In the genomic region with DNA sequence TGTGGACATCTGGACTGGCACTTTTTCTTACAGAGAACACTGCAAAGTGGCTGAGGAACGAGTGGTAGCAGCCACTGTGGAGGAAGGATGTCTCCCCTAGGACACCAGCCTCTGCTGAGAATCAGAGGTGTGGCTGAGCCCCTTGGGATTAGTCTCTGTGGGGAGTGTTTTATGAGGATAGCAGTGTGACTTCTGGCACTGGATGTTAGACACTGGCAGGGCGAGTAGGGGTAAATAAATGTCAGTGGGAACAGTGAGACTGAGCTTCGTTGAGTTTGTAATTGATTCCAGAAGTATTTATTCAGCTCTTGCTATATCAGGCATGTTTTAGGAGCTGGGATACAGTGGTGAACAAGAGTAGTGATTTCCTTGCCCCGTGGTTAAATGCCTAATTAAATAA, we compare ENCODE assay signal across 19 cellular contexts.
DNase-seq lines count a peak whose midpoint lies in the region; ATAC-seq and TF ChIP-seq lines count a peak whose summit lies in the region.
"Had no signal": no experiment of that assay in that cellular context is flagged by ENCODE, and none has a peak within 500 bp of the region (broad histone marks: within the 10 kb centered on the region; RNA-seq: fewer than 3 reads in every experiment).

No MANE protein-coding gene starts in this region.

- TF ChIP-seq CTCF in AG10803 (conservative IDR thresholded peaks at IDR 0.05; ENCODE audit: low read length), result no peak
- no peak for TF ChIP-seq CTCF in brain microvascular endothelial cell (IDR thresholded peaks at IDR 0.05; ENCODE audit: low read depth, low read length, missing control alignments)

- intact Hi-C loops in left colon (cut with DNase I, micrococcal nuclease), result no loop called here

- H3K27ac ChIP-seq in SK-N-MC (no peak overlapping the region; the same call in 1 of the 2 replicates), brain microvascular endothelial cell (no peak overlapping the region)
- H3K27ac ChIP-seq: foreskin keratinocyte, right lobe of liver had no signal

- H3K4me3 ChIP-seq in AG10803 (ENCODE audit: low read length) (no peak overlapping the region), SK-N-MC (peak overlapping the region; percentile 41), brain microvascular endothelial cell (ENCODE audit: low read depth, low read length) (no peak overlapping the region)
- H3K4me3 ChIP-seq: mucosa of descending colon, right lobe of liver had no signal

- peak; percentile 25 for ATAC-seq in left colon
- ATAC-seq: left lobe of liver, mucosa of descending colon, right lobe of liver had no signal

- H3K27me3 ChIP-seq in brain microvascular endothelial cell (replicated peaks), result no peaks in the 10 kb centered on the region
- H3K27me3 ChIP-seq: BE2C, foreskin keratinocyte, right lobe of liver had no signal

- H3K36me3 ChIP-seq in SK-N-MC (ENCODE audit: insufficient read depth, low read length) (peaks cover 23% of the 10 kb centered on the region), brain microvascular endothelial cell (replicated peaks) (no peaks in the 10 kb centered on the region)
- H3K36me3 ChIP-seq: right lobe of liver had no signal

- in situ Hi-C loops in brain microvascular endothelial cell (cut with HindIII; ENCODE audit: low pct_ligation_motif_present, low sequenced_read_pairs), result no loop called here

- H3K9ac ChIP-seq in SK-N-MC (ENCODE audit: insufficient read length), result no peak overlapping the region

- DNase-seq in AG10803 (ENCODE audit: low read depth), result peak; percentile 56
- peak; percentile 67 for DNase-seq in DMS153 (lab: John Stamatoyannopoulos, UW)
- DNase-seq in SK-N-MC (ENCODE audit: low read depth, low spot score), result peak; percentile 65
- DNase-seq in left colon, result no peak
- DNase-seq in brain microvascular endothelial cell, result no peak
- no peak for DNase-seq in activated effector memory CD4-positive, alpha-beta T cell treated with Interleukin-2 at 50 U/mL for 16 hours
- DNase-seq in HUDEP-2 (lab: John Stamatoyannopoulos, UW; ENCODE audit: unreplicated experiment in 76 of 76), result no peak
- DNase-seq: activated gamma-delta T cell treated with Interleukin-2 at 50 U/mL for 16 hours; BE2C; foreskin keratinocyte; H7; mucosa of descending colon; NCI-H510A; occipital lobe; right lobe of liver; SIG-M5; stimulated activated CD4-positive, alpha-beta T cell treated with anti-CD3 and anti-CD28 coated beads, Interleukin-1b, Interleukin-23, amount 100 ng/mL, for 48 hours; T1000 had no signal

- H3K9me3 ChIP-seq in SK-N-MC (ENCODE audit: low read depth, low read length), result no peaks in the 10 kb centered on the region
- H3K9me3 ChIP-seq: BE2C, mucosa of descending colon, right lobe of liver had no signal

Comparison
In these comparisons a context has a peak if more than half of its experiments do, and no peak if none do; other contexts are left out.
1. DNase-seq: peak in AG10803 (single experiment), DMS153 (single experiment) and SK-N-MC (single experiment); none in left colon (0 of 2), brain microvascular endothelial cell (single experiment), activated effector memory CD4-positive, alpha-beta T cell treated with Interleukin-2 at 50 U/mL for 16 hours (single experiment) and HUDEP-2 (0 of 76).